27 cellular contexts compared by ENCODE assay signal in genomic region chr19:36950335-36951119, GRCh38. TPM values are rescaled to one million over a fixed set of nuclear protein-coding genes. Genes with fewer than 3 reads are reported as not detected.
A peak's percentile ranks its signal among the peaks of the same experiment; 100 is the strongest.
DNase-seq lines count a peak whose midpoint lies in the region; ATAC-seq, FAIRE-seq and TF ChIP-seq lines count a peak whose summit lies in the region.
"Had no signal": no experiment of that assay in that cellular context is flagged by ENCODE, and none has a peak within 500 bp of the region (broad histone marks: within the 10 kb centered on the region; RNA-seq: fewer than 3 reads in every experiment).

No MANE protein-coding gene starts in this region.

- H3K18ac ChIP-seq in mesenchymal stem cell (ENCODE audit: low read depth in 1 of 2, low read length in 2 of 2), result no peak overlapping the region

- H4K20me1 ChIP-seq in BLaER1 treated with 17β-estradiol and CSF1 and Interleukin-3, amounts not matched to agents 10 nM and 100 nM, result no peaks in the 10 kb centered on the region
- H4K20me1 ChIP-seq in K562 (replicated peaks; ENCODE audit: control insufficient read depth, insufficient read depth, low read length), result no peaks in the 10 kb centered on the region

- TF ChIP-seq EP300 in K562 (IDR thresholded peaks at IDR 0.05; ENCODE audit: low read length), result no peak

- no peak overlapping the region for H4K91ac ChIP-seq in mesenchymal stem cell (ENCODE audit: low read length)

- no peak overlapping the region for H2AFZ ChIP-seq in K562 (ENCODE audit: low read depth, low read length)
- no peak overlapping the region for H2AFZ ChIP-seq in mesenchymal stem cell (ENCODE audit: low read depth, low read length)

- intact Hi-C loops in K562 (cut with micrococcal nuclease), result no loop called here

- H3K23ac ChIP-seq in mesenchymal stem cell (ENCODE audit: low read length in 2 of 2), result no peak overlapping the region

- H4K8ac ChIP-seq in mesenchymal stem cell (ENCODE audit: low read length), result no peak overlapping the region

- no peak overlapping the region for H2BK12ac ChIP-seq in mesenchymal stem cell (ENCODE audit: low read length in 2 of 2)

- peaks cover 94 to 100% (median 99%) of the 10 kb centered on the region in 11 experiments for H3K9me3 ChIP-seq in BLaER1 treated with 17β-estradiol and CSF1 and Interleukin-3, amounts not matched to agents 10 nM and 100 nM (replicated peaks in 1 of 11)
- H3K9me3 ChIP-seq in K562 (replicated peaks; ENCODE audit: control insufficient read depth, insufficient read depth, low read depth, low read length) (no peaks in the 10 kb centered on the region; the same call in 1 of the 2 replicates), mesenchymal stem cell (ENCODE audit: control insufficient read depth, low read length) (peaks cover 98% of the 10 kb centered on the region)

- TF ChIP-seq POLR2A in H54 (IDR thresholded peaks at IDR 0.05; ENCODE audit: low read depth, low read length) (no peak), K562 (conservative IDR thresholded peaks at IDR 0.05) (no peak)

- WGBS in K562 (ENCODE audit: insufficient coverage, low coverage, missing lambda C conversion rate), result 3% methylated on average over 5 of the region's 5 CpGs
- WGBS in mesenchymal stem cell, result 100% methylated on average over 1 of the region's 5 CpGs

- H3K9me1 ChIP-seq in K562 (ENCODE audit: control insufficient read depth, insufficient read depth, low read length), result no peaks in the 10 kb centered on the region

- no peak overlapping the region for H2BK120ac ChIP-seq in mesenchymal stem cell (ENCODE audit: low read depth, low read length)

- FAIRE-seq in H54 (lab: Jason Lieb, UNC), result peak; percentile 58
- no peak for FAIRE-seq in K562 (lab: Jason Lieb, UNC)

- H2BK15ac ChIP-seq in mesenchymal stem cell (ENCODE audit: low read depth, poor library complexity, severe bottlenecking), result no peak overlapping the region

- H3K4me3 ChIP-seq in BLaER1 treated with 17β-estradiol and CSF1 and Interleukin-3, amounts not matched to agents 10 nM and 100 nM, result peak overlapping the region in 6 of 10 experiments; percentile 15 to 23 (median 19); a peak in 3 of 20 replicates
- H3K4me3 ChIP-seq in K562 (no peak overlapping the region), mesenchymal stem cell (ENCODE audit: insufficient read depth in 1 of 2, low read depth in 1 of 2, low read length in 2 of 2) (peak overlapping the region in 1 of 2 experiments; percentile 66)
- H3K4me3 ChIP-seq: Peyer's patch had no signal

- in situ Hi-C loops in K562 (cut with MboI), result no loop called here

- no peak overlapping the region for H2BK5ac ChIP-seq in mesenchymal stem cell (ENCODE audit: low read depth, low read length, poor library complexity, severe bottlenecking)

- no peaks in the 10 kb centered on the region for H3K27me3 ChIP-seq in BLaER1 treated with 17β-estradiol and CSF1 and Interleukin-3, amounts not matched to agents 10 nM and 100 nM
- H3K27me3 ChIP-seq in K562 (ENCODE audit: control insufficient read depth in 2 of 2, insufficient read depth in 2 of 2, low read length in 2 of 2) (no peaks in the 10 kb centered on the region), mesenchymal stem cell (ENCODE audit: control insufficient read depth in 1 of 2, insufficient read depth in 1 of 2, low read length in 2 of 2) (no peaks in the 10 kb centered on the region)
- H3K27me3 ChIP-seq: Peyer's patch had no signal

- H3K79me2 ChIP-seq in K562 (ENCODE audit: control insufficient read depth, insufficient read depth, low read length), result no peaks in the 10 kb centered on the region

- H3K36me3 ChIP-seq in BLaER1 treated with 17β-estradiol and CSF1 and Interleukin-3, amounts not matched to agents 10 nM and 100 nM, result peaks cover 64 to 99% (median 75%) of the 10 kb centered on the region in 11 experiments
- no peaks in the 10 kb centered on the region for H3K36me3 ChIP-seq in K562 (ENCODE audit: control insufficient read depth, insufficient read depth, low read length)
- peaks cover 14 to 54% of the 10 kb centered on the region in 2 experiments for H3K36me3 ChIP-seq in mesenchymal stem cell (ENCODE audit: control insufficient read depth in 1 of 2, insufficient read depth in 2 of 2, low read depth in 1 of 2, low read length in 2 of 2)

- DNase-seq in H54 (ENCODE audit: insufficient read length, low spot score), result no peak
- no peak for DNase-seq in K562 (ENCODE audit: extremely low read depth in 1 of 4, low spot score in 3 of 4)
- peak; percentile 1 for DNase-seq in mesenchymal stem cell
- DNase-seq in OCI-M2 (lab: John Stamatoyannopoulos, UW; ENCODE audit: unreplicated experiment), result no peak
- DNase-seq in RWPE1 (ENCODE audit: low spot score), result no peak
- DNase-seq: ACHN; C1 segment of cervical spinal cord; Calu3; CD8-positive, alpha-beta T cell; DMS153; GDM1; H7; HFFc6; NCI-H1092 treated with DMSO at 0.1 percent for 48 hours; NCI-H146; NCI-H2029; NCI-H2227 treated with DMSO at 0.1 percent for 48 hours; NCI-H510A; NCI-H774; NK-92 treated with Interleukin-12 subunit alpha and Interleukin-12 subunit beta, amount 100 ng/mL, for 24 hours; Peyer's patch; Right ventricle myocardium superior had no signal

- no peak overlapping the region for H3K27ac ChIP-seq in BLaER1 treated with 17β-estradiol and CSF1 and Interleukin-3, amounts not matched to agents 10 nM and 100 nM
- H3K27ac ChIP-seq in K562 (ENCODE audit: extremely low read depth, low read depth, low read length) (no peak overlapping the region), mesenchymal stem cell (ENCODE audit: low read length, poor library complexity, severe bottlenecking) (no peak overlapping the region), RWPE1 (no peak overlapping the region)
- H3K27ac ChIP-seq: HL-60, KMS-11, Peyer's patch had no signal

- H3K4me1 ChIP-seq in BLaER1 treated with 17β-estradiol and CSF1 and Interleukin-3, amounts not matched to agents 10 nM and 100 nM, result no peaks in the 10 kb centered on the region
- H3K4me1 ChIP-seq in K562 (replicated peaks in 1 of 2; ENCODE audit: control insufficient read depth in 2 of 2, insufficient read depth in 2 of 2, low read length in 2 of 2) (no peaks in the 10 kb centered on the region), mesenchymal stem cell (ENCODE audit: control insufficient read depth, insufficient read depth, low read depth, low read length) (no peaks in the 10 kb centered on the region)
- H3K4me1 ChIP-seq: Peyer's patch had no signal

- no peak overlapping the region for H3K4me2 ChIP-seq in BLaER1 treated with 17β-estradiol and CSF1 and Interleukin-3, amounts not matched to agents 10 nM and 100 nM
- no peak overlapping the region for H3K4me2 ChIP-seq in K562 (ENCODE audit: insufficient read depth, low read length)
- H3K4me2 ChIP-seq in mesenchymal stem cell (ENCODE audit: low read length, poor library complexity, severe bottlenecking), result no peak overlapping the region
- H3K4me2 ChIP-seq: KMS-11 had no signal

- CTCF ChIA-PET in K562 (lab: Yijun Ruan, JAX; ENCODE audit: low intra/inter-chr PET ratio), result no interaction called here
- CTCF ChIA-PET in RWPE1 (lab: Yijun Ruan, JAX), result interaction anchor here (0.6 kb wide), 1 partner anchor 8 kb away, joined by 9 read pairs; no protein-coding TSS in a partner anchor

- no peak overlapping the region for H2AK5ac ChIP-seq in mesenchymal stem cell (ENCODE audit: low read length, severe bottlenecking)

- no peaks in the 10 kb centered on the region for H3K79me1 ChIP-seq in mesenchymal stem cell (replicated peaks; ENCODE audit: low read length, poor library complexity, severe bottlenecking)

- no peak for ATAC-seq in K562
- ATAC-seq in GM21576 (IDR thresholded peaks at IDR 0.05; ENCODE audit: unreplicated experiment), result no peak
- ATAC-seq: CD8-positive, alpha-beta T cell had no signal

- no peak overlapping the region for H3K9ac ChIP-seq in BLaER1 treated with 17β-estradiol and CSF1 and Interleukin-3, amounts not matched to agents 10 nM and 100 nM
- H3K9ac ChIP-seq in K562 (ENCODE audit: insufficient read depth in 1 of 2, low read depth in 2 of 2, low read length in 2 of 2) (no peak overlapping the region), mesenchymal stem cell (ENCODE audit: low read length) (no peak overlapping the region)
- H3K9ac ChIP-seq: KMS-11 had no signal

- no peak for TF ChIP-seq RAD21 in K562 (CRISPR knock-in tag; conservative IDR thresholded peaks at IDR 0.05 in 1 of 2, IDR thresholded peaks at IDR 0.05 in 1 of 2)

- H3K14ac ChIP-seq in mesenchymal stem cell (ENCODE audit: low read length in 2 of 2), result no peak overlapping the region

- POLR2A ChIA-PET in K562 (lab: Yijun Ruan, JAX), result no interaction called here
- POLR2A ChIA-PET in RWPE1 (lab: Yijun Ruan, JAX; ENCODE audit: low non-redundant PET), result no interaction called here

- no TSS peak for BruUV-seq in K562 (replicated peaks; lab: Mats Ljungman, UMichigan)

- TF ChIP-seq CTCF in K562 (IDR thresholded peaks at IDR 0.05 in 2 of 3, conservative IDR thresholded peaks at IDR 0.05 in 1 of 3; ENCODE audit: insufficient read depth in 2 of 3, low read depth in 1 of 3, low read length in 3 of 3), result no peak
- no peak for TF ChIP-seq CTCF in RWPE1 (conservative IDR thresholded peaks at IDR 0.05; ENCODE audit: low read depth)

- no peak overlapping the region for H3K4ac ChIP-seq in mesenchymal stem cell (ENCODE audit: low read depth in 1 of 2, low read length in 2 of 2)

RNA-seq across cellular contexts. Expression of gene ZNF568, which starts 34.4 kb away (rescaled TPM):
- total RNA-seq in K562 (2011; cell fraction: chromatin; rRNA removed; ENCODE audit: low replicate concordance), result 0.21 TPM in 1 of 2 replicates, not detected in the other
- total RNA-seq in K562 (2011; cell fraction: nucleolus; rRNA removed), result 1.0 TPM in 1 of 2 replicates, not detected in the other
- total RNA-seq in K562 (2011; cell fraction: nucleoplasm; rRNA removed), result 0.15 TPM in 1 of 2 replicates, not detected in the other
- total RNA-seq in K562 (2014; rRNA removed) (0.24 and 0.36 TPM in 2 replicates), K562 (2014; rRNA removed; fragmentation: Illumina TruSeq; extraction: Trizol) (0.07 and 0.13 TPM in 2 replicates), K562 (2015; rRNA removed; fragmentation: Illumina TruSeq; extraction: Trizol) (0.08 and 0.25 TPM in 2 replicates), K562 (2021) (0.09 and 0.24 TPM in 2 replicates)
- polyA plus RNA-seq in K562 (2011; rRNA removed) (0.04 TPM in 1 of 2 replicates, not detected in the other), K562 (2014; fragmentation: Illumina TruSeq; extraction: Trizol) (0.06 and 0.10 TPM in 2 replicates), K562 (2014; fragmentation: Nextera tagmentation; extraction: Ambion mirVana) (under 1 TPM in 1 of 2 experiments, not detected in 1; 0.07 TPM), K562 (2014; rRNA removed) (0.05 and 1.1 TPM in 2 replicates)
- 0.03 TPM in 1 of 2 replicates, not detected in the other for polyA plus RNA-seq in K562 (2011; cell fraction: cytosol; rRNA removed)
- polyA plus RNA-seq in K562 (2011; cell fraction: nucleus; rRNA removed), result not detected in 2 replicates
- polyA plus RNA-seq in K562 (2012), result 0.08 and 0.25 TPM in 2 replicates
- 0.07 TPM in 1 of 2 replicates, not detected in the other for polyA minus RNA-seq in K562 (2011; rRNA and poly(A)+ RNA removed)
- polyA minus RNA-seq in K562 (2011; cell fraction: cytosol; rRNA and poly(A)+ RNA removed), result not detected in 2 replicates
- polyA minus RNA-seq in K562 (2011; cell fraction: nucleus; rRNA and poly(A)+ RNA removed), result not detected in 2 replicates
- 3.4 TPM for polyA plus RNA-seq in mesenchymal stem cell (2013, experiment 1 of 2)
- 3.7 TPM for polyA plus RNA-seq in mesenchymal stem cell (2013, experiment 2 of 2)
- total RNA-seq: HT-29 had no signal

RNA-seq across cellular contexts. Expression of gene ZNF829, which starts 34.4 kb away (rescaled TPM):
- 0.35 TPM in 1 of 2 replicates, not detected in the other for total RNA-seq in K562 (2011; cell fraction: chromatin; rRNA removed; ENCODE audit: low replicate concordance)
- total RNA-seq in K562 (2011; cell fraction: nucleolus; rRNA removed), result not detected in 2 replicates
- total RNA-seq in K562 (2011; cell fraction: nucleoplasm; rRNA removed), result not detected in 2 replicates
- total RNA-seq in K562 (2014; rRNA removed) (0.04 and 0.05 TPM in 2 replicates), K562 (2014; rRNA removed; fragmentation: Illumina TruSeq; extraction: Trizol) (0.07 and 0.10 TPM in 2 replicates), K562 (2015; rRNA removed; fragmentation: Illumina TruSeq; extraction: Trizol) (0.08 and 0.11 TPM in 2 replicates), K562 (2021) (0.02 TPM in 1 of 2 replicates, not detected in the other)
- polyA plus RNA-seq in K562 (2011; rRNA removed) (not detected in 2 replicates), K562 (2014; fragmentation: Illumina TruSeq; extraction: Trizol) (0.07 TPM in 1 of 2 replicates, not detected in the other), K562 (2014; fragmentation: Nextera tagmentation; extraction: Ambion mirVana) (under 1 TPM; 0.03 to 0.14 TPM), K562 (2014; rRNA removed) (0.01 and 0.03 TPM in 2 replicates)
- not detected in 2 replicates for polyA plus RNA-seq in K562 (2011; cell fraction: cytosol; rRNA removed)
- polyA plus RNA-seq in K562 (2011; cell fraction: nucleus; rRNA removed), result not detected in 2 replicates
- polyA plus RNA-seq in K562 (2012), result 0.03 and 0.04 TPM in 2 replicates
- not detected in 2 replicates for polyA minus RNA-seq in K562 (2011; rRNA and poly(A)+ RNA removed)
- not detected in 2 replicates for polyA minus RNA-seq in K562 (2011; cell fraction: cytosol; rRNA and poly(A)+ RNA removed)
- not detected in 2 replicates for polyA minus RNA-seq in K562 (2011; cell fraction: nucleus; rRNA and poly(A)+ RNA removed)
- 1.7 TPM for polyA plus RNA-seq in mesenchymal stem cell (2013, experiment 1 of 2)
- 1.7 TPM for polyA plus RNA-seq in mesenchymal stem cell (2013, experiment 2 of 2)
- total RNA-seq: H7, HT-29 had no signal
